12 cellular contexts compared by ENCODE assay signal in genomic region chr14:61260939-61261776, GRCh38. TPM values are rescaled to one million over a fixed set of nuclear protein-coding genes. Genes with fewer than 3 reads are reported as not detected.
A peak's percentile ranks its signal among the peaks of the same experiment; 100 is the strongest.
DNase-seq lines count a peak whose midpoint lies in the region; ATAC-seq and TF ChIP-seq lines count a peak whose summit lies in the region.
"Had no signal": no experiment of that assay in that cellular context is flagged by ENCODE, and none has a peak within 500 bp of the region (broad histone marks: within the 10 kb centered on the region; RNA-seq: fewer than 3 reads in every experiment).

No MANE protein-coding gene starts in this region.

- in situ Hi-C loops in IMR-90 (cut with MboI; ENCODE audit: low sequenced_read_pairs), result no loop called here
- in situ Hi-C loops in mammary epithelial cell (cut with MboI; ENCODE audit: low sequenced_read_pairs in 2 of 2), result loop anchor here in 1 of 2 donors (25.0 kb wide), 1 partner anchor 924 kb away; no protein-coding TSS in a partner anchor

- dilution Hi-C loops in IMR-90 (cut with HindIII; ENCODE audit: low sequenced_read_pairs, unreplicated experiment), result no loop called here
- dilution Hi-C loops in mammary epithelial cell (cut with HindIII; ENCODE audit: low sequenced_read_pairs), result no loop called here

- DNase-seq in COR-L47 (lab: John Stamatoyannopoulos, UW) (peak; percentile 32), IMR-90 (peak; percentile 90), mammary epithelial cell (peak; percentile 16), CD1c-positive myeloid dendritic cell (ENCODE audit: extremely low spot score) (no peak), testis (no peak), GM19238 (ENCODE audit: insufficient read length, low spot score) (no peak)
- DNase-seq: DND-41, H9 had no signal

- H4K20me1 ChIP-seq in IMR-90 (ENCODE audit: insufficient read depth, low read length) (no peaks in the 10 kb centered on the region), mammary epithelial cell (ENCODE audit: insufficient read depth, low read length) (no peaks in the 10 kb centered on the region), neural cell (ENCODE audit: insufficient read depth) (no peaks in the 10 kb centered on the region)

- peak overlapping the region; percentile 70; the same call in 1 of the 2 replicates for H4K5ac ChIP-seq in IMR-90 (ENCODE audit: low read depth, low read length)

- intact Hi-C loops in IMR-90 (cut with micrococcal nuclease), result no loop called here
- intact Hi-C loops in mammary epithelial cell (cut with micrococcal nuclease), result no loop called here
- intact Hi-C loops in testis (cut with DNase I; ENCODE audit: low total_unique reads), result no loop called here

- H3K27me3 ChIP-seq in IMR-90 (ENCODE audit: control insufficient read depth, insufficient read depth, low read length) (no peaks in the 10 kb centered on the region), mammary epithelial cell (ENCODE audit: insufficient read depth, low read length) (no peaks in the 10 kb centered on the region), neural cell (ENCODE audit: insufficient read depth, low read depth, low read length) (no peaks in the 10 kb centered on the region), testis (no peaks in the 10 kb centered on the region)

- peak overlapping the region; percentile 94 for H3K4ac ChIP-seq in IMR-90 (ENCODE audit: low read depth, low read length)

- H3K18ac ChIP-seq in IMR-90 (ENCODE audit: low read depth, low read length), result peak overlapping the region; percentile 74; the same call in 1 of the 2 replicates

- peak overlapping the region; percentile 96 for H2BK120ac ChIP-seq in IMR-90 (ENCODE audit: low read depth, low read length)

- H4K8ac ChIP-seq in IMR-90 (ENCODE audit: low read depth in 2 of 2, low read length in 2 of 2), result peak overlapping the region in 1 of 2 experiments; percentile 68; a peak in 2 of 4 replicates

- H3K9me3 ChIP-seq in IMR-90 (ENCODE audit: control insufficient read depth, insufficient read depth, low read length), result no peaks in the 10 kb centered on the region
- H3K9me3 ChIP-seq in mammary epithelial cell (replicated peaks; ENCODE audit: insufficient read depth, low read length), result no peaks in the 10 kb centered on the region
- H3K9me3 ChIP-seq in neural cell (ENCODE audit: low read length), result no peaks in the 10 kb centered on the region
- no peaks in the 10 kb centered on the region for H3K9me3 ChIP-seq in testis

- peak overlapping the region; percentile 96 for H2BK20ac ChIP-seq in IMR-90 (ENCODE audit: low read depth, low read length)

- TF ChIP-seq POLR2A in IMR-90 (IDR thresholded peaks at IDR 0.05; ENCODE audit: low read depth, low read length), result no peak
- no peak for TF ChIP-seq POLR2A in testis (IDR thresholded peaks at IDR 0.05)

- peak overlapping the region; percentile 22; the same call in 1 of the 2 replicates for H3K56ac ChIP-seq in IMR-90 (ENCODE audit: extremely low read depth, insufficient read depth, low read length)

- TF ChIP-seq RAD21 in IMR-90 (IDR thresholded peaks at IDR 0.05; ENCODE audit: low read length) (no peak), neural cell (conservative IDR thresholded peaks at IDR 0.05) (no peak)

- BruUV-seq in IMR-90 (replicated peaks; lab: Mats Ljungman, UMichigan) (no TSS peak), mammary epithelial cell (replicated peaks; lab: Mats Ljungman, UMichigan) (no TSS peak)

- no peaks in the 10 kb centered on the region for H3K9me2 ChIP-seq in neural cell (ENCODE audit: insufficient read depth, low read length)

- no peaks in the 10 kb centered on the region for H3K79me1 ChIP-seq in IMR-90 (ENCODE audit: low read depth in 1 of 2, low read length in 2 of 2)

- H3K4me2 ChIP-seq in IMR-90 (ENCODE audit: low read depth, low read length) (no peak overlapping the region), mammary epithelial cell (ENCODE audit: insufficient read depth, low read depth, low read length) (no peak overlapping the region), neural cell (ENCODE audit: low read length) (no peak overlapping the region)

- H3K4me1 ChIP-seq in IMR-90 (ENCODE audit: control insufficient read depth, insufficient read depth, low read length), result peaks cover 10% of the 10 kb centered on the region
- H3K4me1 ChIP-seq in mammary epithelial cell (ENCODE audit: insufficient read depth, low read length), result no peaks in the 10 kb centered on the region
- peaks cover 6% of the 10 kb centered on the region for H3K4me1 ChIP-seq in testis

- H3K9ac ChIP-seq in IMR-90 (ENCODE audit: low read depth, low read length), result no peak overlapping the region
- no peak overlapping the region for H3K9ac ChIP-seq in mammary epithelial cell (ENCODE audit: insufficient read depth, low read length)
- H3K9ac ChIP-seq in neural cell (ENCODE audit: low read length), result no peak overlapping the region

- TF ChIP-seq EP300 in neural cell (conservative IDR thresholded peaks at IDR 0.05; ENCODE audit: poor library complexity, severe bottlenecking), result no peak

- H3K14ac ChIP-seq in IMR-90 (replicated peaks; ENCODE audit: low read depth, low read length), result peak overlapping the region; percentile 80; the same call in 1 of the 2 replicates

- peak overlapping the region; percentile 54; the same call in 1 of the 2 replicates for H3K23ac ChIP-seq in IMR-90 (ENCODE audit: low read depth, low read length)

- H2AFZ ChIP-seq in IMR-90 (replicated peaks; ENCODE audit: low read length, poor library complexity) (no peak overlapping the region), mammary epithelial cell (ENCODE audit: low read depth, low read length) (no peak overlapping the region), neural cell (ENCODE audit: low read depth, low read length) (no peak overlapping the region)

- H3K9me1 ChIP-seq in IMR-90 (ENCODE audit: insufficient read depth, low read length), result peaks cover 7% of the 10 kb centered on the region

- H3K4me3 ChIP-seq in IMR-90 (ENCODE audit: insufficient read depth, low read depth, low read length) (no peak overlapping the region), mammary epithelial cell (replicated peaks in 1 of 3; ENCODE audit: insufficient read depth in 1 of 3, low read depth in 2 of 3, low read length in 3 of 3) (no peak overlapping the region), neural cell (ENCODE audit: low read length) (no peak overlapping the region), testis (no peak overlapping the region)

- peak overlapping the region; percentile 63; the same call in 1 of the 2 replicates for H2AK5ac ChIP-seq in IMR-90 (ENCODE audit: low read depth, low read length)

- TF ChIP-seq CTCF in IMR-90 (conservative IDR thresholded peaks at IDR 0.05; ENCODE audit: low read depth, low read length), result peak; percentile 24; the same call in 1 of the 2 replicates
- peak in 1 of 2 donors; percentile 2 for TF ChIP-seq CTCF in mammary epithelial cell (conservative IDR thresholded peaks at IDR 0.05 in 1 of 2, IDR thresholded peaks at IDR 0.05 in 1 of 2; ENCODE audit: extremely low read depth in 1 of 2, insufficient read depth in 1 of 2, low read depth in 1 of 2, low read length in 2 of 2)
- TF ChIP-seq CTCF in neural cell (IDR thresholded peaks at IDR 0.05; ENCODE audit: poor library complexity, severe bottlenecking), result no peak
- no peak for TF ChIP-seq CTCF in testis (IDR thresholded peaks at IDR 0.05)

- ATAC-seq in IMR-90 (ENCODE audit: low read depth) (no peak), HG03135 (IDR thresholded peaks at IDR 0.05; ENCODE audit: unreplicated experiment) (no peak)
- ATAC-seq: natural killer cell treated with Interleukin-12 subunit alpha and Interleukin-12 subunit beta and Interleukin-15 and Interleukin-18, amount 100 ng/mL, for 72 hours; WTC11 had no signal

- H2AK9ac ChIP-seq in IMR-90 (replicated peaks; ENCODE audit: low read depth, low read length, poor library complexity), result no peak overlapping the region

- H3K27ac ChIP-seq in IMR-90 (ENCODE audit: insufficient read depth, low read length) (no peak overlapping the region), mammary epithelial cell (ENCODE audit: insufficient read depth, low read depth, low read length) (no peak overlapping the region), neural cell (ENCODE audit: low read length) (peak overlapping the region; percentile 90), testis (no peak overlapping the region)

- POLR2A ChIA-PET in IMR-90 (lab: Charles Lee; ENCODE audit: unreplicated experiment), result no interaction called here

- peak overlapping the region; percentile 89; the same call in 1 of the 2 replicates for H4K91ac ChIP-seq in IMR-90 (ENCODE audit: insufficient read depth, low read depth, low read length)

- no CpG with 5 or more reads among the region's 8 CpGs for WGBS in IMR-90 (ENCODE audit: extremely low coverage in 2 of 2, insufficient read length in 1 of 2), 2 experiments
- 74% methylated on average over 8 of the region's 8 CpGs for WGBS in mammary epithelial cell (ENCODE audit: low coverage, missing lambda C conversion rate)
- 85 to 88% methylated on average over 8 of the region's 8 CpGs for WGBS in testis, 2 donors

- H2BK5ac ChIP-seq in IMR-90 (ENCODE audit: low read depth, low read length, poor library complexity, severe bottlenecking), result peak overlapping the region; percentile 61

- H3K79me2 ChIP-seq in mammary epithelial cell (ENCODE audit: insufficient read depth, low read length) (no peaks in the 10 kb centered on the region), neural cell (replicated peaks; ENCODE audit: insufficient read depth, low read length) (no peaks in the 10 kb centered on the region)

- H3F3A ChIP-seq in neural cell (ENCODE audit: insufficient read depth, low read length, poor library complexity, severe bottlenecking), result peaks cover 13% of the 10 kb centered on the region

- CTCF ChIA-PET in IMR-90 (lab: Yijun Ruan, JAX) (interaction anchor here (0.9 to 1.4 kb wide), 4 partner anchors 22 to 693 kb away, joined by 3 read pairs; no protein-coding TSS in a partner anchor), mammary epithelial cell (lab: Charles Lee; ENCODE audit: low non-redundant PET) (no interaction called here)

- peak overlapping the region; percentile 72; the same call in 2 of the 3 replicates for H2BK15ac ChIP-seq in IMR-90 (ENCODE audit: low read depth, low read length)

- H3K36me3 ChIP-seq in IMR-90 (ENCODE audit: control insufficient read depth, insufficient read depth, low read length) (no peaks in the 10 kb centered on the region), mammary epithelial cell (ENCODE audit: insufficient read depth, low read length) (no peaks in the 10 kb centered on the region), neural cell (ENCODE audit: insufficient read depth, low read length) (no peaks in the 10 kb centered on the region), testis (ENCODE audit: low read depth, missing control alignments) (no peaks in the 10 kb centered on the region)

RNA-seq across cellular contexts. Expression of gene TMEM30B, which starts 20.0 kb away (rescaled TPM):
- total RNA-seq in IMR-90 (2012; rRNA removed) (under 0.01 TPM in 1 of 2 replicates, not detected in the other), mammary epithelial cell (10 to 100 TPM; 28.8 to 33.7 TPM), testis (10 to 100 TPM in 1 of 2 donors, 1 to 10 TPM in 1; 8.9 to 11.4 TPM)
- polyA plus RNA-seq in IMR-90 (2012; rRNA removed) (0.03 and 0.13 TPM in 2 replicates), mammary epithelial cell (20.1 TPM), neural cell (0.28 TPM in 1 of 2 replicates, not detected in the other), testis (ENCODE audit: insufficient read depth, low read depth, low replicate concordance) (5.9 TPM)
- 0.04 and 0.21 TPM in 2 replicates for polyA plus RNA-seq in IMR-90 (2012; cell fraction: cytosol; rRNA removed)
- 0.15 TPM in 1 of 2 replicates, not detected in the other for polyA plus RNA-seq in IMR-90 (2012; cell fraction: nucleus; rRNA removed; ENCODE audit: low replicate concordance)
- polyA minus RNA-seq in mammary epithelial cell (27.8 TPM), neural cell (not detected in 2 replicates)

Comparison
In these comparisons a context has a peak if more than half of its experiments do, and no peak if none do; other contexts are left out.
1. DNase-seq: peak in COR-L47 (single experiment), IMR-90 (single experiment) and mammary epithelial cell (single experiment); none in CD1c-positive myeloid dendritic cell (single experiment), testis (single experiment) and GM19238 (single experiment).